Comparison of ENCODE assay signal across 13 cellular contexts in the genomic region with DNA sequence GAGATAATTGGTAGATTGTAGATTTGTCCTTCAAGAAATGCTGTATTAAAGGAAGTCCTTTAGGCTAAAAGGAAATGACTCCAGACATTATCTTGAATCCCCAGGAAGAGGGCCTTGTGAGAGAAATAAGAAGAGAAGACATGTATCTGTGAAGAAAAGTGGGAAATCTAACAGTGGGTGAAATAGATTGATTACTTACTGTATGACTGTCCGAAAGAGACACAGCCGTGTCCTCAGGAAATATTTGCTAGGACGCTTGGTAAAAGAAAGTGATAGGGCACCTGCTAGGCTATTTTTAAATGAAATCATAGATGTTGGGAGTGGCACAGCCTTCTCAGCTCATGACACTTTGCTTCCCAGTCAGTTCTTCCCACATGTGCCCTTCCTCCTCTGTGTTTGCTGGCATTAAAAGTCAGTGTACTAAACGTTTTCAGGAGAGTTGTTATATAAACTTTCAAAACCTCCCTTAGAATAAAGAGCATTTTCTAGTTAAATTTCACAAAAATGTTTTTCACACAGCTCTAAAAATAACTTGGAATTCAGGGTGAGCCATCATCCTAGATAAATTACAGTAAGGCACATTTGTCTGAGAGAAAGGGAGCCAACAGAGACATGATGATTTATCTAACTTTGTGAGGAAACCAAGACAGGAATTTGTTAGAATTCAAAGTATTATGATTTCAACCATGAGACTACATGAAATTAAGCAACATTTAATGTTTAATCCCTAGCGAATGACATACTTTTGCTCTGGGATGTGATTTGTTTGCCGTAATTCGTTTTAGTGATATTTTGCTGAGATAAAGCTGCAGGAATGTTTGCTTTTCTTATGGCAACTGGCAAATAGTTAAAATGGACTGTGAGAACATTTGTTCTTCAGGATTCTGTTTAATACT. TPM values are rescaled to one million over a fixed set of nuclear protein-coding genes. Genes with fewer than 3 reads are reported as not detected.
DNase-seq lines count a peak whose midpoint lies in the region; ATAC-seq and TF ChIP-seq lines count a peak whose summit lies in the region.
"Had no signal": no experiment of that assay in that cellular context is flagged by ENCODE, and none has a peak within 500 bp of the region (broad histone marks: within the 10 kb centered on the region; RNA-seq: fewer than 3 reads in every experiment).

No MANE protein-coding gene starts in this region.

- H3K36me3 Mint-ChIP-seq in activated CD4-positive, alpha-beta T cell treated with anti-CD3 and anti-CD28 coated beads for 36 hours (ENCODE audit: low read depth): no peaks in the 10 kb centered on the region

- TF ChIP-seq CTCF in AG09319 (IDR thresholded peaks at IDR 0.05; ENCODE audit: low read depth, low read length) (no peak), brain microvascular endothelial cell (IDR thresholded peaks at IDR 0.05; ENCODE audit: low read depth, low read length, missing control alignments) (no peak), psoas muscle (IDR thresholded peaks at IDR 0.05) (no peak)

- WGBS in psoas muscle, 3 donors: 11 to 19% (median 14%) methylated on average over 7 of the region's 7 CpGs

- peak; percentile 78 to 81 (median 79) for ATAC-seq in psoas muscle
- ATAC-seq in activated CD4-positive, alpha-beta T cell treated with anti-CD3 and anti-CD28 coated beads for 36 hours: no peak
- ATAC-seq: HCT116 had no signal

- POLR2A ChIA-PET in activated CD4-positive, alpha-beta T cell treated with anti-CD3 and anti-CD28 coated beads for 36 hours (lab: Charles Lee): no interaction called here

- H3K27me3 ChIP-seq in brain microvascular endothelial cell (replicated peaks) (no peaks in the 10 kb centered on the region), psoas muscle (ENCODE audit: insufficient read depth in 3 of 3, low read length in 2 of 3) (no peaks in the 10 kb centered on the region)
- H3K27me3 ChIP-seq: BLaER1 treated with 17β-estradiol and CSF1 and Interleukin-3, amounts not matched to agents 10 nM and 100 nM had no signal

- no peaks in the 10 kb centered on the region for H3K9me3 ChIP-seq in psoas muscle
- H3K9me3 ChIP-seq: BLaER1 treated with 17β-estradiol and CSF1 and Interleukin-3, amounts not matched to agents 10 nM and 100 nM had no signal

- H3K4me3 ChIP-seq in brain microvascular endothelial cell (ENCODE audit: low read depth, low read length) (no peak overlapping the region), psoas muscle (peak overlapping the region; percentile 61)
- H3K4me3 ChIP-seq: BLaER1 treated with 17β-estradiol and CSF1 and Interleukin-3, amounts not matched to agents 10 nM and 100 nM had no signal

- H3K27ac ChIP-seq in brain microvascular endothelial cell (peak overlapping the region; percentile 50), psoas muscle (peak overlapping the region; percentile 96)
- H3K27ac ChIP-seq: BLaER1 treated with 17β-estradiol and CSF1 and Interleukin-3, amounts not matched to agents 10 nM and 100 nM had no signal

- in situ Hi-C loops in brain microvascular endothelial cell (cut with HindIII; ENCODE audit: low pct_ligation_motif_present, low sequenced_read_pairs): no loop called here

- H3K4me1 ChIP-seq in psoas muscle: peaks cover 50% of the 10 kb centered on the region
- H3K4me1 ChIP-seq: BLaER1 treated with 17β-estradiol and CSF1 and Interleukin-3, amounts not matched to agents 10 nM and 100 nM had no signal

- no peak overlapping the region for H3K27ac Mint-ChIP-seq in activated CD4-positive, alpha-beta T cell treated with anti-CD3 and anti-CD28 coated beads for 36 hours

- H3K9me3 Mint-ChIP-seq in activated CD4-positive, alpha-beta T cell treated with anti-CD3 and anti-CD28 coated beads for 36 hours (ENCODE audit: low read depth): no peaks in the 10 kb centered on the region

- intact Hi-C loops in psoas muscle (cut with DNase I): loop anchor here (5.0 to 10.0 kb wide), 2 partner anchors 34 to 123 kb away; partner anchors contain the start of genes MAP2K3 (in 2 of the 2) and DHRS7B (in 1 of the 2)
- intact Hi-C loops in activated CD4-positive, alpha-beta T cell treated with anti-CD3 and anti-CD28 coated beads for 36 hours (cut with DNase I, micrococcal nuclease): no loop called here

- CTCF ChIA-PET in activated CD4-positive, alpha-beta T cell treated with anti-CD3 and anti-CD28 coated beads for 36 hours (lab: Charles Lee): no interaction called here

- H3K36me3 ChIP-seq in brain microvascular endothelial cell (replicated peaks) (no peaks in the 10 kb centered on the region), psoas muscle (ENCODE audit: insufficient read depth in 1 of 2, low read depth in 1 of 2) (no peaks in the 10 kb centered on the region)

- H3K4me1 Mint-ChIP-seq in activated CD4-positive, alpha-beta T cell treated with anti-CD3 and anti-CD28 coated beads for 36 hours: peaks cover 25% of the 10 kb centered on the region

- H3K4me3 Mint-ChIP-seq in activated CD4-positive, alpha-beta T cell treated with anti-CD3 and anti-CD28 coated beads for 36 hours: no peak overlapping the region

- DNase-seq in AG09319 (ENCODE audit: extremely low read depth, low read depth) (peak; percentile 38), brain microvascular endothelial cell (peak; percentile 16), hepatic stellate cell (ENCODE audit: low spot score) (peak; percentile 50), psoas muscle (no peak), NCI-H446 (lab: John Stamatoyannopoulos, UW) (no peak), NCI-H2081 (lab: John Stamatoyannopoulos, UW) (no peak)
- no peak for DNase-seq in stimulated activated naive CD4-positive, alpha-beta T cell (lab: John Stamatoyannopoulos, UW)
- DNase-seq in activated CD4-positive, alpha-beta T cell treated with anti-CD3 and anti-CD28 coated beads for 36 hours: no peak
- DNase-seq: activated CD4-positive, CD25-positive, alpha-beta regulatory T cell; activated effector memory CD4-positive, alpha-beta T cell treated with Interleukin-2 at 50 U/mL for 16 hours; NCI-H526 treated with DMSO at 0.1 percent for 48 hours had no signal

- H3K27me3 Mint-ChIP-seq in activated CD4-positive, alpha-beta T cell treated with anti-CD3 and anti-CD28 coated beads for 36 hours: no peaks in the 10 kb centered on the region

RNA-seq across cellular contexts. Expression of gene DHRS7B, which starts 35.0 kb away (rescaled TPM):
- total RNA-seq in psoas muscle: 10 to 100 TPM; 15.7 to 50.1 (median 37.7) TPM
- 10 to 100 TPM; 23.6 to 31.9 (median 26.7) TPM for polyA plus RNA-seq in psoas muscle
- 10 to 100 TPM; 12.8 to 15.0 TPM for total RNA-seq in activated CD4-positive, alpha-beta T cell treated with anti-CD3 and anti-CD28 coated beads for 36 hours

RNA-seq across cellular contexts. Expression of gene TMEM11, which starts 52.2 kb away (rescaled TPM):
- total RNA-seq in psoas muscle: 10 to 100 TPM; 52.9 to 78.4 (median 58.6) TPM
- polyA plus RNA-seq in psoas muscle: 100 to 1,000 TPM in 2 of 3 donors, 10 to 100 TPM in 1; 89.6 to 159 (median 109) TPM
- total RNA-seq in activated CD4-positive, alpha-beta T cell treated with anti-CD3 and anti-CD28 coated beads for 36 hours: 10 to 100 TPM; 28.9 to 40.4 TPM

Comparison
In these comparisons a context has a peak if more than half of its experiments do, and no peak if none do; other contexts are left out.
1. DNase-seq: peak in AG09319 (single experiment), brain microvascular endothelial cell (single experiment) and hepatic stellate cell (single experiment); none in psoas muscle (0 of 2), stimulated activated naive CD4-positive, alpha-beta T cell (0 of 6), activated CD4-positive, alpha-beta T cell treated with anti-CD3 and anti-CD28 coated beads for 36 hours (single experiment), NCI-H446 (0 of 2) and NCI-H2081 (0 of 2).
2. intact Hi-C loops: an anchor here in psoas muscle (5.0 to 10.0 kb wide); none called in activated CD4-positive, alpha-beta T cell treated with anti-CD3 and anti-CD28 coated beads for 36 hours.